Comparison of ENCODE assay signal across 8 cellular contexts in genomic region chr22:17217179-17217578, GRCh38. TPM values are rescaled to one million over a fixed set of nuclear protein-coding genes. Genes with fewer than 3 reads are reported as not detected.
DNase-seq lines count a peak whose midpoint lies in the region; ATAC-seq lines count a peak whose summit lies in the region.

No MANE protein-coding gene starts in this region.

- peak overlapping the region; percentile 76 for H3K27ac Mint-ChIP-seq in activated CD4-positive, alpha-beta T cell treated with anti-CD3 and anti-CD28 coated beads, Interleukin-2, amount 10 ng/mL, durations not matched to agents 24 days and 14 days

- peak; percentile 74 for DNase-seq in activated CD4-positive, alpha-beta T cell treated with anti-CD3 and anti-CD28 coated beads, Interleukin-2, amount 10 ng/mL, durations not matched to agents 24 days and 14 days
- DNase-seq in activated CD4-positive, alpha-beta T cell treated with anti-CD3 and anti-CD28 coated beads, Interleukin-2, amount 50 U/mL, for 4 hours, result no peak
- peak; percentile 30 for DNase-seq in activated T-cell treated with anti-CD3 and anti-CD28 coated beads, Interleukin-2, amount 50 U/mL, for 48 hours
- no peak for DNase-seq in H4 (ENCODE audit: low spot score)
- no peak for DNase-seq in GM19238 (ENCODE audit: insufficient read length, low spot score)

- peak overlapping the region in 3 of 7 experiments; percentile 5 to 36 (median 9) for H3K4me3 ChIP-seq in skin epidermis

- no peaks in the 10 kb centered on the region for H3K9me3 Mint-ChIP-seq in activated CD4-positive, alpha-beta T cell treated with anti-CD3 and anti-CD28 coated beads, Interleukin-2, amount 10 ng/mL, durations not matched to agents 24 days and 14 days

- ATAC-seq in HG03135 (IDR thresholded peaks at IDR 0.05; ENCODE audit: unreplicated experiment), result peak; percentile 41
- no peak for ATAC-seq in GM19324 (IDR thresholded peaks at IDR 0.05; ENCODE audit: low FRiP score, unreplicated experiment)

- peak overlapping the region; percentile 79 for H3K4me3 Mint-ChIP-seq in activated CD4-positive, alpha-beta T cell treated with anti-CD3 and anti-CD28 coated beads, Interleukin-2, amount 10 ng/mL, durations not matched to agents 24 days and 14 days

- no peaks in the 10 kb centered on the region for H3K27me3 Mint-ChIP-seq in activated CD4-positive, alpha-beta T cell treated with anti-CD3 and anti-CD28 coated beads, Interleukin-2, amount 10 ng/mL, durations not matched to agents 24 days and 14 days

- intact Hi-C loops in activated CD4-positive, alpha-beta T cell treated with anti-CD3 and anti-CD28 coated beads, Interleukin-2, amount 10 ng/mL, durations not matched to agents 24 days and 14 days (cut with micrococcal nuclease), result loop anchor here (2.0 to 5.0 kb wide), 2 partner anchors 42 to 130 kb away; no protein-coding TSS in a partner anchor

- H3K36me3 Mint-ChIP-seq in activated CD4-positive, alpha-beta T cell treated with anti-CD3 and anti-CD28 coated beads, Interleukin-2, amount 10 ng/mL, durations not matched to agents 24 days and 14 days (ENCODE audit: low read depth), result peaks cover 11% of the 10 kb centered on the region

- H3K27ac ChIP-seq in skin epidermis, result peak overlapping the region in 11 of 21 experiments; percentile 28 to 96 (median 79)

- peaks cover 51% of the 10 kb centered on the region for H3K4me1 Mint-ChIP-seq in activated CD4-positive, alpha-beta T cell treated with anti-CD3 and anti-CD28 coated beads, Interleukin-2, amount 10 ng/mL, durations not matched to agents 24 days and 14 days

RNA-seq across cellular contexts. Expression of gene ADA2, which starts 2.1 kb away (rescaled TPM):
- 2.8 and 3.4 TPM in 2 replicates for total RNA-seq in activated CD4-positive, alpha-beta T cell treated with anti-CD3 and anti-CD28 coated beads, Interleukin-2, amount 10 ng/mL, durations not matched to agents 24 days and 14 days
- 0.02 TPM in 1 of 2 replicates, not detected in the other for total RNA-seq in H4 (2014; rRNA removed; shearing (Covaris generic))

RNA-seq across cellular contexts. Expression of gene HDHD5, which starts 58.1 kb away (rescaled TPM):
- 47.4 and 49.5 TPM in 2 replicates for total RNA-seq in activated CD4-positive, alpha-beta T cell treated with anti-CD3 and anti-CD28 coated beads, Interleukin-2, amount 10 ng/mL, durations not matched to agents 24 days and 14 days
- 23.6 and 26.5 TPM in 2 replicates for total RNA-seq in H4 (2014; rRNA removed; shearing (Covaris generic))

Comparison
In these comparisons a context has a peak if more than half of its experiments do, and no peak if none do; other contexts are left out.
1. DNase-seq: peak in activated CD4-positive, alpha-beta T cell treated with anti-CD3 and anti-CD28 coated beads, Interleukin-2, amount 10 ng/mL, durations not matched to agents 24 days and 14 days (single experiment) and activated T-cell treated with anti-CD3 and anti-CD28 coated beads, Interleukin-2, amount 50 U/mL, for 48 hours (2 of 2); none in activated CD4-positive, alpha-beta T cell treated with anti-CD3 and anti-CD28 coated beads, Interleukin-2, amount 50 U/mL, for 4 hours (0 of 2), H4 (single experiment) and GM19238 (single experiment).